ENCODE assay signal across 18 cellular contexts in genomic region chr17:16251043-16251442, GRCh38. TPM values are rescaled to one million over a fixed set of nuclear protein-coding genes. Genes with fewer than 3 reads are reported as not detected.
DNase-seq lines count a peak whose midpoint lies in the region; ATAC-seq and TF ChIP-seq lines count a peak whose summit lies in the region.
"Had no signal": no experiment of that assay in that cellular context is flagged by ENCODE, and none has a peak within 500 bp of the region (broad histone marks: within the 10 kb centered on the region; RNA-seq: fewer than 3 reads in every experiment).

No MANE protein-coding gene starts in this region.

- H3K9ac ChIP-seq in SK-N-MC (ENCODE audit: insufficient read length) = no peak overlapping the region

- H3K4me3 Mint-ChIP-seq in activated CD8-positive, alpha-beta T cell treated with anti-CD3 and anti-CD28 coated beads for 36 hours = no peak overlapping the region
- no peak overlapping the region for H3K4me3 Mint-ChIP-seq in activated CD8-positive, alpha-beta T cell treated with anti-CD3 and anti-CD28 coated beads, Interleukin-2, amount 10 ng/mL, durations not matched to agents 7 days and 5 days
- H3K4me3 Mint-ChIP-seq: CD14-positive monocyte had no signal

- H3K27ac ChIP-seq in 22Rv1 (peak overlapping the region; percentile 36), SK-N-MC (peak overlapping the region; percentile 79), epithelial cell of prostate (peak overlapping the region; percentile 32)

- H3K4me1 Mint-ChIP-seq in activated CD8-positive, alpha-beta T cell treated with anti-CD3 and anti-CD28 coated beads for 36 hours (ENCODE audit: low read depth) = peaks cover 27% of the 10 kb centered on the region
- peaks cover 11% of the 10 kb centered on the region for H3K4me1 Mint-ChIP-seq in activated CD8-positive, alpha-beta T cell treated with anti-CD3 and anti-CD28 coated beads, Interleukin-2, amount 10 ng/mL, durations not matched to agents 7 days and 5 days (ENCODE audit: low read depth)

- H3K27me3 Mint-ChIP-seq in activated CD8-positive, alpha-beta T cell treated with anti-CD3 and anti-CD28 coated beads for 36 hours = no peaks in the 10 kb centered on the region
- no peaks in the 10 kb centered on the region for H3K27me3 Mint-ChIP-seq in activated CD8-positive, alpha-beta T cell treated with anti-CD3 and anti-CD28 coated beads, Interleukin-2, amount 10 ng/mL, durations not matched to agents 7 days and 5 days (ENCODE audit: low read depth)

- peaks cover 26% of the 10 kb centered on the region for H3K36me3 Mint-ChIP-seq in activated CD8-positive, alpha-beta T cell treated with anti-CD3 and anti-CD28 coated beads for 36 hours (ENCODE audit: low read depth)
- H3K36me3 Mint-ChIP-seq in activated CD8-positive, alpha-beta T cell treated with anti-CD3 and anti-CD28 coated beads, Interleukin-2, amount 10 ng/mL, durations not matched to agents 7 days and 5 days (ENCODE audit: low read depth) = peaks cover 11% of the 10 kb centered on the region

- CTCF ChIA-PET in activated CD8-positive, alpha-beta T cell treated with anti-CD3 and anti-CD28 coated beads for 36 hours (lab: Charles Lee) = interaction anchor here (0.8 to 1.0 kb wide), 2 partner anchors 10 to 102 kb away, joined by 3 read pairs; no protein-coding TSS in a partner anchor
- CTCF ChIA-PET in activated CD8-positive, alpha-beta T cell treated with anti-CD3 and anti-CD28 coated beads, Interleukin-2, amount 10 ng/mL, durations not matched to agents 7 days and 5 days (lab: Charles Lee) = interaction anchor here (0.7 kb wide), 1 partner anchor 32 kb away, joined by 3 read pairs; no protein-coding TSS in a partner anchor

- H3K4me3 ChIP-seq in SK-N-MC = no peak overlapping the region

- no peaks in the 10 kb centered on the region for H3K9me3 ChIP-seq in SK-N-MC (ENCODE audit: low read depth, low read length)

- no peak for DNase-seq in activated CD8-positive, alpha-beta T cell treated with anti-CD3 and anti-CD28 coated beads for 36 hours
- DNase-seq in activated CD8-positive, alpha-beta T cell treated with anti-CD3 and anti-CD28 coated beads, Interleukin-2, amount 10 ng/mL, durations not matched to agents 7 days and 5 days = no peak
- DNase-seq in SK-N-MC (ENCODE audit: low read depth, low spot score) = no peak
- no peak for DNase-seq in epithelial cell of prostate (ENCODE audit: low read depth, low spot score)
- no peak for DNase-seq in stimulated activated naive CD4-positive, alpha-beta T cell treated with Interleukin-2 at 50 U/mL for 16 hours (lab: John Stamatoyannopoulos, UW)
- DNase-seq in middle frontal gyrus (ENCODE audit: extremely low spot score, low spot score) = no peak
- no peak for DNase-seq in OCI-M2 (lab: John Stamatoyannopoulos, UW; ENCODE audit: unreplicated experiment)
- DNase-seq: COR-L47, DMS53, H7, Karpas-422, NCI-H1105 treated with DMSO at 0.1 percent for 48 hours, NCI-H187, NCI-H446, NCI-H748 treated with DMSO at 0.1 percent for 48 hours had no signal

- H3K27ac Mint-ChIP-seq in activated CD8-positive, alpha-beta T cell treated with anti-CD3 and anti-CD28 coated beads for 36 hours = peak overlapping the region; percentile 68
- H3K27ac Mint-ChIP-seq in activated CD8-positive, alpha-beta T cell treated with anti-CD3 and anti-CD28 coated beads, Interleukin-2, amount 10 ng/mL, durations not matched to agents 7 days and 5 days = no peak overlapping the region
- H3K27ac Mint-ChIP-seq: CD14-positive monocyte had no signal

- H3K36me3 ChIP-seq in SK-N-MC (ENCODE audit: insufficient read depth, low read length) = 0 out of 2 replicates have a peak, but pooled peaks cover 3% of the 10 kb centered on the region

- no peak for ATAC-seq in activated CD8-positive, alpha-beta T cell treated with anti-CD3 and anti-CD28 coated beads for 36 hours
- ATAC-seq in activated CD8-positive, alpha-beta T cell treated with anti-CD3 and anti-CD28 coated beads, Interleukin-2, amount 10 ng/mL, durations not matched to agents 7 days and 5 days = no peak
- ATAC-seq: Panc1 had no signal

- intact Hi-C loops in activated CD8-positive, alpha-beta T cell treated with anti-CD3 and anti-CD28 coated beads for 36 hours (cut with micrococcal nuclease) = no loop called here

- no peak for TF ChIP-seq CTCF in activated CD8-positive, alpha-beta T cell treated with anti-CD3 and anti-CD28 coated beads for 36 hours (IDR thresholded peaks at IDR 0.05)
- TF ChIP-seq CTCF in 22Rv1 (IDR thresholded peaks at IDR 0.05) = no peak

- POLR2A ChIA-PET in activated CD8-positive, alpha-beta T cell treated with anti-CD3 and anti-CD28 coated beads for 36 hours (lab: Charles Lee) = interaction anchor here (1.1 to 1.5 kb wide), 2 partner anchors 15 to 42 kb away, joined by 3 to 6 read pairs; no protein-coding TSS in a partner anchor
- POLR2A ChIA-PET in activated CD8-positive, alpha-beta T cell treated with anti-CD3 and anti-CD28 coated beads, Interleukin-2, amount 10 ng/mL, durations not matched to agents 7 days and 5 days (lab: Charles Lee) = interaction anchor here (0.6 to 1.0 kb wide), 3 partner anchors 17 to 1764 kb away, joined by 3 to 6 read pairs (median 3); no protein-coding TSS in a partner anchor

- H3K9me3 Mint-ChIP-seq in activated CD8-positive, alpha-beta T cell treated with anti-CD3 and anti-CD28 coated beads for 36 hours = no peaks in the 10 kb centered on the region
- no peaks in the 10 kb centered on the region for H3K9me3 Mint-ChIP-seq in activated CD8-positive, alpha-beta T cell treated with anti-CD3 and anti-CD28 coated beads, Interleukin-2, amount 10 ng/mL, durations not matched to agents 7 days and 5 days (ENCODE audit: insufficient read depth)

RNA-seq across cellular contexts. Expression of gene PIGL, which starts 34.0 kb away (rescaled TPM):
- 10 to 100 TPM; 45.0 to 48.6 TPM for total RNA-seq in activated CD8-positive, alpha-beta T cell treated with anti-CD3 and anti-CD28 coated beads for 36 hours
- 10 to 100 TPM; 22.4 to 24.1 TPM for total RNA-seq in activated CD8-positive, alpha-beta T cell treated with anti-CD3 and anti-CD28 coated beads, Interleukin-2, amount 10 ng/mL, durations not matched to agents 7 days and 5 days

RNA-seq across cellular contexts. Expression of gene NCOR1, which starts 35.7 kb away (rescaled TPM):
- 100 to 1,000 TPM; 123 TPM for total RNA-seq in activated CD8-positive, alpha-beta T cell treated with anti-CD3 and anti-CD28 coated beads for 36 hours
- 100 to 1,000 TPM; 160 to 161 TPM for total RNA-seq in activated CD8-positive, alpha-beta T cell treated with anti-CD3 and anti-CD28 coated beads, Interleukin-2, amount 10 ng/mL, durations not matched to agents 7 days and 5 days
